In the genomic region with DNA sequence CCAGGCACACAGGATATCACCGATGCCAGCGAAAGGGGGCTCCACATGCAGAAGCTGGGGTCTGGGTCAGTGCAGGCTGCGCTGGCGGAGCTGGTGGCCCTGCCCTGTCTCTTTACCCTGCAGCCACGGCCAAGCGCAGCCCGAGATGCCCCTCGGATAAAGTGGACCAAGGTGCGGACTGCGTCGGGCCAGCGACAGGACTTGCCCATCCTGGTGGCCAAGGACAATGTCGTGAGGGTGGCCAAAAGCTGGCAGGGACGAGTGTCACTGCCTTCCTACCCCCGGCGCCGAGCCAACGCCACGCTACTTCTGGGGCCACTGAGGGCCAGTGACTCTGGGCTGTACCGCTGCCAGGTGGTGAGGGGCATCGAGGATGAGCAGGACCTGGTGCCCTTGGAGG, we compare ENCODE assay signal across 1 cellular context.
TF ChIP-seq lines count a peak whose summit lies in the region.

No MANE protein-coding gene starts in this region.

TF ChIP-seq in HepG2, 621 proteins besides CTCF, POLR2A, EP300 and RAD21:
- TF ChIP-seq, protein P1, sequence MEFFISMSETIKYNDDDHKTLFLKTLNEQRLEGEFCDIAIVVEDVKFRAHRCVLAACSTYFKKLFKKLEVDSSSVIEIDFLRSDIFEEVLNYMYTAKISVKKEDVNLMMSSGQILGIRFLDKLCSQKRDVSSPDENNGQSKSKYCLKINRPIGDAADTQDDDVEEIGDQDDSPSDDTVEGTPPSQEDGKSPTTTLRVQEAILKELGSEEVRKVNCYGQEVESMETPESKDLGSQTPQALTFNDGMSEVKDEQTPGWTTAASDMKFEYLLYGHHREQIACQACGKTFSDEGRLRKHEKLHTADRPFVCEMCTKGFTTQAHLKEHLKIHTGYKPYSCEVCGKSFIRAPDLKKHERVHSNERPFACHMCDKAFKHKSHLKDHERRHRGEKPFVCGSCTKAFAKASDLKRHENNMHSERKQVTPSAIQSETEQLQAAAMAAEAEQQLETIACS (CRISPR knock-in tag; IDR thresholded peaks at IDR 0.05) = no peak
- TF ChIP-seq RORA (CRISPR knock-in tag; IDR thresholded peaks at IDR 0.05) = no peak
- TF ChIP-seq ZNF646 (CRISPR knock-in tag; IDR thresholded peaks at IDR 0.05) = no peak
- TF ChIP-seq ATF2 (CRISPR knock-in tag; IDR thresholded peaks at IDR 0.05) = no peak
- TF ChIP-seq TFAP4 (IDR thresholded peaks at IDR 0.05; ENCODE audit: borderline replicate concordance, low read depth) = no peak
- no peak for TF ChIP-seq MED8 (CRISPR knock-in tag; IDR thresholded peaks at IDR 0.05; ENCODE audit: insufficient replicate concordance)
